Comparison of ENCODE assay signal across 33 cellular contexts in genomic region chr7:103651558-103651957, GRCh38.
"Had no signal": no experiment of that assay in that cellular context is flagged by ENCODE, and none has a peak within 500 bp of the region (broad histone marks: within the 10 kb centered on the region; RNA-seq: fewer than 3 reads in every experiment).

No MANE protein-coding gene starts in this region.

- H3K4me1 Mint-ChIP-seq: activated B cell treated with CpG ODN at 0.5 μM for 24 hours; activated T-helper 17 cell treated with anti-CD3 and anti-CD28 coated beads, Interleukin-2, amount 50 U/mL, for 72 hours had no signal

- H3K4me1 ChIP-seq: adrenal gland, body of pancreas, esophagus squamous epithelium, gastroesophageal sphincter had no signal

- H3K9me3 ChIP-seq: adrenal gland had no signal

- H3K36me3 ChIP-seq: adrenal gland, esophagus squamous epithelium, gastroesophageal sphincter, WERI-Rb-1 had no signal

- H3K27ac Mint-ChIP-seq: activated B cell treated with CpG ODN at 0.5 μM for 24 hours; activated CD8-positive, alpha-beta T cell treated with anti-CD3 and anti-CD28 coated beads for 36 hours; activated naive CD8-positive, alpha-beta T cell; activated T-helper 17 cell treated with anti-CD3 and anti-CD28 coated beads, Interleukin-2, amount 50 U/mL, for 72 hours; effector memory CD8-positive, alpha-beta T cell; T-helper 17 cell; T-helper 2 cell treated with Interferon-gamma antibody and Interleukin-4, amounts not matched to agents 5 μg/mL and 100 μg/mL, for 36 hours had no signal

- FAIRE-seq: colon, endometrium had no signal

- H3K27me3 Mint-ChIP-seq: activated B cell treated with CpG ODN at 0.5 μM for 24 hours; activated CD8-positive, alpha-beta T cell treated with anti-CD3 and anti-CD28 coated beads for 36 hours; activated T-helper 17 cell treated with anti-CD3 and anti-CD28 coated beads, Interleukin-2, amount 50 U/mL, for 72 hours; effector memory CD8-positive, alpha-beta T cell had no signal

- H3K27me3 ChIP-seq: adrenal gland, body of pancreas, esophagus squamous epithelium, gastroesophageal sphincter had no signal

- ATAC-seq: activated CD4-positive, CD25-positive, alpha-beta regulatory T cell treated with anti-CD3 and anti-CD28 coated beads, Interleukin-2, amount 50 U/mL, for 24 hours; activated CD8-positive, alpha-beta T cell treated with anti-CD3 and anti-CD28 coated beads for 36 hours; activated T-cell treated with anti-CD3 and anti-CD28 coated beads, Interleukin-2, amount 50 U/mL, for 4 hours; activated T-helper 17 cell treated with anti-CD3 and anti-CD28 coated beads, Interleukin-2, amount 50 U/mL, for 72 hours; body of pancreas; effector memory CD8-positive, alpha-beta T cell; gastroesophageal sphincter; T-helper 17 cell had no signal

- H3K27ac ChIP-seq: adrenal gland, body of pancreas, epithelial cell of prostate, esophagus squamous epithelium, gastroesophageal sphincter, WERI-Rb-1 had no signal

- H3K9me3 Mint-ChIP-seq: activated T-helper 17 cell treated with anti-CD3 and anti-CD28 coated beads, Interleukin-2, amount 50 U/mL, for 72 hours had no signal

- H3K36me3 Mint-ChIP-seq: activated naive CD8-positive, alpha-beta T cell had no signal

- DNase-seq: activated B cell treated with CpG ODN at 0.5 μM for 24 hours; activated CD4-positive, alpha-beta T cell treated with anti-CD3 and anti-CD28 coated beads for 48 hours; activated CD4-positive, alpha-beta T cell treated with anti-CD3 and anti-CD28 coated beads, Interleukin-2, amount 50 U/mL, for 1 hour; activated CD4-positive, alpha-beta T cell treated with anti-CD3 and anti-CD28 coated beads, Interleukin-2, amount 50 U/mL, for 48 hours; activated CD8-positive, alpha-beta memory T cell treated with anti-CD3 and anti-CD28 coated beads for 24 hours; activated CD8-positive, alpha-beta T cell treated with anti-CD3 and anti-CD28 coated beads for 36 hours; activated effector memory CD4-positive, alpha-beta T cell treated with Interleukin-2 at 50 U/mL for 16 hours; activated gamma-delta T cell treated with Interleukin-2 at 50 U/mL for 16 hours; activated naive CD4-positive, alpha-beta T cell treated with anti-CD3 and anti-CD28 coated beads, Interleukin-2, amount 50 U/mL, for 16 hours; activated naive CD4-positive, alpha-beta T cell treated with Interleukin-2 at 50 U/mL for 16 hours; activated T-cell treated with anti-CD3 and anti-CD28 coated beads, Interleukin-2, amount 50 U/mL, for 4 hours; adrenal gland; amygdala; aorta; body of pancreas; cortex of kidney; dermis blood vessel endothelial cell; effector CD4-positive, alpha-beta T cell; effector memory CD8-positive, alpha-beta T cell; esophagus squamous epithelium; foreskin melanocyte; head of caudate nucleus; T-helper 17 cell; T1000; WERI-Rb-1 had no signal

- H3K4me3 ChIP-seq: adrenal gland, body of pancreas, esophagus squamous epithelium, gastroesophageal sphincter had no signal

- H3K4me3 Mint-ChIP-seq: activated B cell treated with CpG ODN at 0.5 μM for 24 hours; activated CD8-positive, alpha-beta T cell treated with anti-CD3 and anti-CD28 coated beads for 36 hours; activated naive CD8-positive, alpha-beta T cell; activated T-cell treated with anti-CD3 and anti-CD28 coated beads, Interleukin-2, amount 50 U/mL, for 4 hours; activated T-helper 17 cell treated with anti-CD3 and anti-CD28 coated beads, Interleukin-2, amount 50 U/mL, for 72 hours; effector memory CD8-positive, alpha-beta T cell; T-helper 17 cell; T-helper 2 cell treated with Interferon-gamma antibody and Interleukin-4, amounts not matched to agents 5 μg/mL and 100 μg/mL, for 36 hours had no signal
